Comparison of ENCODE assay signal across 22 cellular contexts in genomic region chr6:47836046-47836445, GRCh38. TPM values are rescaled to one million over a fixed set of nuclear protein-coding genes. Genes with fewer than 3 reads are reported as not detected.
DNase-seq lines count a peak whose midpoint lies in the region; ATAC-seq, FAIRE-seq and TF ChIP-seq lines count a peak whose summit lies in the region.
"Had no signal": no experiment of that assay in that cellular context is flagged by ENCODE, and none has a peak within 500 bp of the region (broad histone marks: within the 10 kb centered on the region; RNA-seq: fewer than 3 reads in every experiment).

No MANE protein-coding gene starts in this region.

- no peaks in the 10 kb centered on the region for H3K4me1 Mint-ChIP-seq in stimulated activated memory B cell treated with anti-CD40 and anti-IgM and Interleukin-4, amounts not matched to agents 10 μg/mL and 1 μg/mL and 100 μg/mL, for 72 hours
- H3K4me1 Mint-ChIP-seq: activated naive CD4-positive, alpha-beta T cell treated with anti-CD3 and anti-CD28 coated beads, Interleukin-2, amount 50 U/mL, for 24 hours; CD14-positive monocyte; neural progenitor cell had no signal

- TF ChIP-seq CTCF in GM12878 (IDR thresholded peaks at IDR 0.05 in 2 of 3, conservative IDR thresholded peaks at IDR 0.05 in 1 of 3; ENCODE audit: control insufficient read depth in 2 of 3, extremely low read depth in 1 of 3, insufficient read depth in 1 of 3, low read depth in 3 of 3, low read length in 3 of 3) = no peak

- ATAC-seq in GM18499 (IDR thresholded peaks at IDR 0.05; ENCODE audit: insufficient read depth, unreplicated experiment) = peak; percentile 58
- ATAC-seq in GM19351 (IDR thresholded peaks at IDR 0.05; ENCODE audit: unreplicated experiment) = peak; percentile 46
- peak; percentile 62 for ATAC-seq in HG03196 (IDR thresholded peaks at IDR 0.05; ENCODE audit: unreplicated experiment)
- peak; percentile 70 for ATAC-seq in GM12878
- ATAC-seq in stimulated activated memory B cell treated with anti-CD40 and anti-IgM and Interleukin-4, amounts not matched to agents 10 μg/mL and 1 μg/mL and 100 μg/mL, for 72 hours = no peak
- ATAC-seq: PC-3 had no signal

- no peaks in the 10 kb centered on the region for H4K20me1 ChIP-seq in GM12878 (ENCODE audit: control insufficient read depth, insufficient read depth)

- no peak overlapping the region for H3K4me2 ChIP-seq in GM12878 (ENCODE audit: control insufficient read depth, insufficient read depth)
- H3K4me2 ChIP-seq: neural progenitor cell had no signal

- in situ Hi-C loops in GM12878 (cut with MboI) = no loop called here

- H3K4me3 ChIP-seq in GM12878 = no peak overlapping the region
- H3K4me3 ChIP-seq: colonic mucosa, HAP-1, MG63, neural progenitor cell, prostate gland, suprapubic skin had no signal

- TF ChIP-seq EP300 in GM12878 (IDR thresholded peaks at IDR 0.05; ENCODE audit: borderline replicate concordance in 1 of 2, control insufficient read depth in 1 of 2, low read depth in 2 of 2, low read length in 2 of 2) = no peak

- H3K27me3 ChIP-seq in GM12878 (replicated peaks in 1 of 2; ENCODE audit: control insufficient read depth in 2 of 2, insufficient read depth in 2 of 2, low read length in 1 of 2) = peaks cover 0 to 4% of the 10 kb centered on the region in 2 experiments; a peak in 1 of 4 replicates
- H3K27me3 ChIP-seq: colonic mucosa, MG63, neural progenitor cell, suprapubic skin had no signal

- peaks cover 2% of the 10 kb centered on the region for H3K9me3 Mint-ChIP-seq in stimulated activated memory B cell treated with anti-CD40 and anti-IgM and Interleukin-4, amounts not matched to agents 10 μg/mL and 1 μg/mL and 100 μg/mL, for 72 hours

- H3K9ac ChIP-seq in GM12878 (ENCODE audit: control insufficient read depth, insufficient read depth, low read length) = no peak overlapping the region
- H3K9ac ChIP-seq: neural progenitor cell had no signal

- no peaks in the 10 kb centered on the region for H3K79me2 ChIP-seq in GM12878 (ENCODE audit: control insufficient read depth, insufficient read depth, low read length)

- H2AFZ ChIP-seq in GM12878 (ENCODE audit: control insufficient read depth, low read depth, low read length) = no peak overlapping the region
- H2AFZ ChIP-seq: neural progenitor cell had no signal

- BruUV-seq in GM12878 (replicated peaks; lab: Mats Ljungman, UMichigan) = no TSS peak

- no peaks in the 10 kb centered on the region for H3K4me1 ChIP-seq in GM12878 (ENCODE audit: control insufficient read depth, insufficient read depth, low read length)
- H3K4me1 ChIP-seq: colonic mucosa, HAP-1, neural progenitor cell, prostate gland, suprapubic skin had no signal

- H3K27me3 Mint-ChIP-seq in stimulated activated memory B cell treated with anti-CD40 and anti-IgM and Interleukin-4, amounts not matched to agents 10 μg/mL and 1 μg/mL and 100 μg/mL, for 72 hours = no peaks in the 10 kb centered on the region

- H3K27ac ChIP-seq in GM12878 (ENCODE audit: control insufficient read depth, insufficient read depth) = no peak overlapping the region
- H3K27ac ChIP-seq: colonic mucosa, neural progenitor cell, prostate gland, suprapubic skin had no signal

- SMC1A ChIA-PET in GM12878 (lab: Charles Lee; ENCODE audit: uncharacterized antibody, unreplicated experiment) = no interaction called here

- H3K36me3 ChIP-seq in GM12878 (ENCODE audit: control insufficient read depth in 2 of 2, insufficient read depth in 2 of 2, low read length in 1 of 2) = no peaks in the 10 kb centered on the region
- H3K36me3 ChIP-seq: colonic mucosa, HAP-1, MG63, neural progenitor cell, prostate gland, suprapubic skin had no signal

- H3K36me3 Mint-ChIP-seq in stimulated activated memory B cell treated with anti-CD40 and anti-IgM and Interleukin-4, amounts not matched to agents 10 μg/mL and 1 μg/mL and 100 μg/mL, for 72 hours = no peaks in the 10 kb centered on the region
- H3K36me3 Mint-ChIP-seq: activated naive CD4-positive, alpha-beta T cell treated with anti-CD3 and anti-CD28 coated beads, Interleukin-2, amount 50 U/mL, for 24 hours; CD14-positive monocyte; neural progenitor cell had no signal

- TF ChIP-seq RAD21 in GM12878 (IDR thresholded peaks at IDR 0.05; ENCODE audit: insufficient read depth, low read depth, low read length) = no peak

- H3K9me3 ChIP-seq in GM12878 (replicated peaks; ENCODE audit: control insufficient read depth, insufficient read depth, low read length) = no peaks in the 10 kb centered on the region
- H3K9me3 ChIP-seq: colonic mucosa, HAP-1, MG63, prostate gland, suprapubic skin had no signal

- FAIRE-seq in GM12878 (lab: Jason Lieb, UNC) (no peak), GM12891 (lab: Jason Lieb, UNC) (no peak)

- CTCF ChIA-PET in GM12878 (lab: Yijun Ruan, JAX) = no interaction called here

- no peak for TF ChIP-seq POLR2A in GM12878 (IDR thresholded peaks at IDR 0.05; ENCODE audit: low read depth, low read length)
- no peak for TF ChIP-seq POLR2A in GM12891 (IDR thresholded peaks at IDR 0.05; ENCODE audit: low read depth, low read length)

- intact Hi-C loops in GM12878 (cut with micrococcal nuclease; ENCODE audit: unreplicated experiment) = no loop called here

- no peak overlapping the region for H3K4me3 Mint-ChIP-seq in stimulated activated memory B cell treated with anti-CD40 and anti-IgM and Interleukin-4, amounts not matched to agents 10 μg/mL and 1 μg/mL and 100 μg/mL, for 72 hours
- H3K4me3 Mint-ChIP-seq: activated naive CD4-positive, alpha-beta T cell treated with anti-CD3 and anti-CD28 coated beads, Interleukin-2, amount 50 U/mL, for 24 hours; CD14-positive monocyte; neural progenitor cell had no signal

- POLR2A ChIA-PET in GM12878 (lab: Charles Lee) = no interaction called here

- DNase-seq in GM12878 (ENCODE audit: low read depth, low spot score) (no peak), GM19240 (ENCODE audit: insufficient read length, low spot score) (no peak), GM12891 (ENCODE audit: insufficient read length, low spot score) (no peak), NCI-H1436 (lab: John Stamatoyannopoulos, UW) (no peak)
- DNase-seq: colonic mucosa; MG63; midbrain; NCI-H82; SIG-M5; stimulated activated CD4-positive, alpha-beta T cell treated with anti-CD3 and anti-CD28 coated beads, Interleukin-4, amount 100 ng/mL, for 24 hours; T-helper 1 cell had no signal

- H3K27ac Mint-ChIP-seq in stimulated activated memory B cell treated with anti-CD40 and anti-IgM and Interleukin-4, amounts not matched to agents 10 μg/mL and 1 μg/mL and 100 μg/mL, for 72 hours = no peak overlapping the region
- H3K27ac Mint-ChIP-seq: activated naive CD4-positive, alpha-beta T cell treated with anti-CD3 and anti-CD28 coated beads, Interleukin-2, amount 50 U/mL, for 24 hours; CD14-positive monocyte; neural progenitor cell had no signal

- RAD21 ChIA-PET in GM12878 (lab: Charles Lee; ENCODE audit: unreplicated experiment) = no interaction called here

TF ChIP-seq in GM12878, 131 proteins besides CTCF, POLR2A, EP300 and RAD21:
- TF ChIP-seq RUNX3 (IDR thresholded peaks at IDR 0.05; ENCODE audit: low read length) = peak; percentile 62; the same call in 1 of the 2 replicates
- no peak for TF ChIP-seq RFX5 (IDR thresholded peaks at IDR 0.05; ENCODE audit: low read depth, low read length)
- TF ChIP-seq TCF12 (IDR thresholded peaks at IDR 0.05; ENCODE audit: low read depth, low read length) = no peak
- TF ChIP-seq JUNB (IDR thresholded peaks at IDR 0.05) = peak; percentile 52; the same call in 1 of the 2 replicates
- no peak for TF ChIP-seq TCF7 (IDR thresholded peaks at IDR 0.05; ENCODE audit: borderline replicate concordance)

TF ChIP-seq in GM12891, 5 proteins besides CTCF, POLR2A, EP300 and RAD21:
- TF ChIP-seq POLR2AphosphoS5 (IDR thresholded peaks at IDR 0.05; ENCODE audit: low read depth, low read length) (no peak), POU2F2 (IDR thresholded peaks at IDR 0.05; ENCODE audit: low read depth, low read length) (no peak), TAF1 (IDR thresholded peaks at IDR 0.05; ENCODE audit: low read depth, low read length) (no peak), PAX5 (IDR thresholded peaks at IDR 0.05; ENCODE audit: insufficient read depth, low read length, severe bottlenecking) (no peak), SPI1 (IDR thresholded peaks at IDR 0.05; ENCODE audit: low read depth, low read length) (no peak)

RNA-seq across cellular contexts. Expression of gene OPN5, which starts 54.2 kb away (rescaled TPM):
- not detected in 2 replicates for total RNA-seq in GM12878 (2013; cell fraction: nucleolus; rRNA removed)
- total RNA-seq in GM12878 (2014; rRNA removed) (not detected in 2 replicates), GM12878 (2014; rRNA removed; fragmentation: Illumina TruSeq; extraction: Trizol) (not detected in 2 replicates), GM12878 (2021) (not detected in 2 replicates)
- polyA plus RNA-seq in GM12878 (2011; ENCODE audit: low read depth) = not detected
- polyA plus RNA-seq in GM12878 (2011; rRNA removed) (not detected in 2 replicates), GM12878 (2014; fragmentation: Illumina TruSeq; extraction: Trizol) (not detected in 2 replicates), GM12878 (2014; fragmentation: Nextera tagmentation; extraction: Ambion mirVana) (not detected), GM12878 (2014; rRNA removed) (not detected in 2 replicates), GM12878 (2016; fragmentation: Nextera tagmentation; extraction: Ambion mirVana) (not detected)
- not detected in 2 replicates for polyA plus RNA-seq in GM12878 (2011; cell fraction: cytosol; rRNA removed)
- polyA plus RNA-seq in GM12878 (2011; cell fraction: nucleus; rRNA removed) = not detected in 2 replicates
- not detected in 2 replicates for polyA plus RNA-seq in GM12878 (2012)
- polyA minus RNA-seq in GM12878 (2011; rRNA and poly(A)+ RNA removed) = not detected in 2 replicates
- polyA minus RNA-seq in GM12878 (2011; cell fraction: cytosol; rRNA and poly(A)+ RNA removed) = not detected in 2 replicates
- polyA minus RNA-seq in GM12878 (2011; cell fraction: nucleus; rRNA and poly(A)+ RNA removed) = not detected in 2 replicates
- polyA plus RNA-seq in GM12891 (2012; ENCODE audit: low read depth, missing spikeins) = not detected
- total RNA-seq: colonic mucosa, PC-3, suprapubic skin had no signal
- polyA plus RNA-seq: CD14-positive monocyte had no signal
